Comparison of ENCODE assay signal across 21 cellular contexts in genomic region chr17:43860927-43861622, GRCh38. TPM values are rescaled to one million over a fixed set of nuclear protein-coding genes. Genes with fewer than 3 reads are reported as not detected.
DNase-seq lines count a peak whose midpoint lies in the region; ATAC-seq and TF ChIP-seq lines count a peak whose summit lies in the region.
"Had no signal": no experiment of that assay in that cellular context is flagged by ENCODE, and none has a peak within 500 bp of the region (broad histone marks: within the 10 kb centered on the region; RNA-seq: fewer than 3 reads in every experiment).

No MANE protein-coding gene starts in this region.

- H3K4me3 ChIP-seq in WERI-Rb-1 (ENCODE audit: low read depth, low read length): no peak overlapping the region
- no peak overlapping the region for H3K4me3 ChIP-seq in skeletal muscle tissue (ENCODE audit: low read length in 3 of 3)
- no peak overlapping the region for H3K4me3 ChIP-seq in BE2C (ENCODE audit: low read depth, low read length)
- H3K4me3 ChIP-seq: neural progenitor cell had no signal

- H3K27me3 Mint-ChIP-seq in glutamatergic neuron (ENCODE audit: unreplicated experiment): peaks cover 4% of the 10 kb centered on the region

- DNase-seq in G401 (ENCODE audit: low spot score): peak; percentile 73
- peak; percentile 65 for DNase-seq in WERI-Rb-1
- peak; percentile 78 for DNase-seq in left ventricle myocardium superior
- DNase-seq in BE2C: no peak
- DNase-seq in glutamatergic neuron: no peak
- DNase-seq: activated CD4-positive, alpha-beta memory T cell treated with anti-CD3 and anti-CD28 coated beads for 36 hours; activated naive CD8-positive, alpha-beta T cell treated with anti-CD3 and anti-CD28 coated beads, Interleukin-2, amount 50 U/mL, for 24 hours; activated T-cell treated with anti-CD3 and anti-CD28 coated beads, Interleukin-2, amount 50 U/mL, for 48 hours; central memory CD4-positive, alpha-beta T cell; foreskin melanocyte; Kasumi-1; NCI-H187; PC-3 had no signal

- peak; percentile 89 for ATAC-seq in left ventricle myocardium superior
- no peak for ATAC-seq in GM19463 (IDR thresholded peaks at IDR 0.05; ENCODE audit: unreplicated experiment)
- no peak for ATAC-seq in HG03378 (IDR thresholded peaks at IDR 0.05; ENCODE audit: unreplicated experiment)
- ATAC-seq: activated naive CD8-positive, alpha-beta T cell treated with anti-CD3 and anti-CD28 coated beads, Interleukin-2, amount 50 U/mL, for 24 hours; PC-3; SK-N-SH treated with all-trans-retinoic acid at 6 μM for 48 hours had no signal

- in situ Hi-C loops in G401 (cut with HindIII; ENCODE audit: low sequenced_read_pairs): no loop called here

- H3K9me3 Mint-ChIP-seq in glutamatergic neuron (ENCODE audit: unreplicated experiment): peaks cover 2% of the 10 kb centered on the region
- H3K9me3 Mint-ChIP-seq: activated CD4-positive, alpha-beta memory T cell treated with anti-CD3 and anti-CD28 coated beads for 36 hours; activated naive CD8-positive, alpha-beta T cell treated with anti-CD3 and anti-CD28 coated beads, Interleukin-2, amount 50 U/mL, for 24 hours; memory B cell; neural progenitor cell; type B pancreatic cell had no signal

- peaks cover 4% of the 10 kb centered on the region for H3K9me3 ChIP-seq in WERI-Rb-1 (ENCODE audit: severe bottlenecking)
- H3K9me3 ChIP-seq in skeletal muscle tissue (ENCODE audit: control insufficient read depth in 3 of 3, low read length in 3 of 3): no peaks in the 10 kb centered on the region
- H3K9me3 ChIP-seq in BE2C: no peaks in the 10 kb centered on the region

- H3K4me1 Mint-ChIP-seq in glutamatergic neuron (ENCODE audit: low read depth, unreplicated experiment): no peaks in the 10 kb centered on the region
- H3K4me1 Mint-ChIP-seq: activated naive CD8-positive, alpha-beta T cell treated with anti-CD3 and anti-CD28 coated beads, Interleukin-2, amount 50 U/mL, for 24 hours; memory B cell had no signal

- TF ChIP-seq CTCF in WERI-Rb-1 (IDR thresholded peaks at IDR 0.05; ENCODE audit: low read depth, low read length): no peak
- TF ChIP-seq CTCF in BE2C (IDR thresholded peaks at IDR 0.05; ENCODE audit: low read depth, low read length): no peak
- TF ChIP-seq CTCF in glutamatergic neuron (IDR thresholded peaks at IDR 0.05; ENCODE audit: partially characterized antibody, unreplicated experiment): no peak

- no peak overlapping the region for H3K4me3 Mint-ChIP-seq in glutamatergic neuron (ENCODE audit: unreplicated experiment)
- H3K4me3 Mint-ChIP-seq: activated CD4-positive, alpha-beta memory T cell treated with anti-CD3 and anti-CD28 coated beads for 36 hours; activated naive CD8-positive, alpha-beta T cell treated with anti-CD3 and anti-CD28 coated beads, Interleukin-2, amount 50 U/mL, for 24 hours; memory B cell; neural progenitor cell; type B pancreatic cell had no signal

- no peaks in the 10 kb centered on the region for H3K36me3 Mint-ChIP-seq in glutamatergic neuron (ENCODE audit: unreplicated experiment)
- H3K36me3 Mint-ChIP-seq: activated CD4-positive, alpha-beta memory T cell treated with anti-CD3 and anti-CD28 coated beads for 36 hours; memory B cell; neural progenitor cell; type B pancreatic cell had no signal

- intact Hi-C loops in left ventricle myocardium superior (cut with micrococcal nuclease): no loop called here

- H3K27ac ChIP-seq in WERI-Rb-1 (peak overlapping the region; percentile 19; the same call in 1 of the 2 replicates), skeletal muscle tissue (ENCODE audit: low read depth, low read length) (peak overlapping the region; percentile 36)
- H3K27ac ChIP-seq: neural progenitor cell had no signal

- H3K27me3 ChIP-seq in WERI-Rb-1 (ENCODE audit: insufficient read depth, low read depth, severe bottlenecking) (no peaks in the 10 kb centered on the region), skeletal muscle tissue (ENCODE audit: control insufficient read depth in 3 of 3, insufficient read depth in 3 of 3, low read length in 3 of 3) (peaks cover 0 to 6% (median 2%) of the 10 kb centered on the region in 3 donors), BE2C (no peaks in the 10 kb centered on the region; the same call in 1 of the 2 replicates)
- H3K27me3 ChIP-seq: neural progenitor cell had no signal

- no peak overlapping the region for H3K27ac Mint-ChIP-seq in glutamatergic neuron (ENCODE audit: unreplicated experiment)
- H3K27ac Mint-ChIP-seq: activated CD4-positive, alpha-beta memory T cell treated with anti-CD3 and anti-CD28 coated beads for 36 hours; activated naive CD8-positive, alpha-beta T cell treated with anti-CD3 and anti-CD28 coated beads, Interleukin-2, amount 50 U/mL, for 24 hours; memory B cell; neural progenitor cell; type B pancreatic cell had no signal

- H3K4me1 ChIP-seq in skeletal muscle tissue (ENCODE audit: control insufficient read depth in 3 of 3, insufficient read depth in 3 of 3, low read length in 3 of 3) (peaks cover 6 to 25% (median 18%) of the 10 kb centered on the region in 3 donors), BE2C (no peaks in the 10 kb centered on the region)
- H3K4me1 ChIP-seq: neural progenitor cell had no signal

- peak overlapping the region in 1 of 3 donors; percentile 40 for H3K9ac ChIP-seq in skeletal muscle tissue (ENCODE audit: low read depth in 1 of 3, low read length in 3 of 3)
- H3K9ac ChIP-seq: neural progenitor cell had no signal

- H3K36me3 ChIP-seq in WERI-Rb-1: no peaks in the 10 kb centered on the region
- H3K36me3 ChIP-seq in skeletal muscle tissue (ENCODE audit: control insufficient read depth in 3 of 3, insufficient read depth in 3 of 3, low read length in 3 of 3): no peaks in the 10 kb centered on the region
- no peaks in the 10 kb centered on the region for H3K36me3 ChIP-seq in BE2C
- H3K36me3 ChIP-seq: neural progenitor cell had no signal

RNA-seq across cellular contexts. Expression of gene CD300LG, which starts 14.1 kb away (rescaled TPM):
- total RNA-seq in G401 (2014; rRNA removed; shearing (Covaris generic)): 0.31 TPM in 1 of 2 replicates, not detected in the other
- total RNA-seq in left ventricle myocardium superior (19.1 TPM), skeletal muscle tissue (1.6 TPM), glutamatergic neuron (ENCODE audit: unreplicated experiment) (not detected)
- polyA plus RNA-seq in BE2C (2012; ENCODE audit: insufficient read depth, insufficient read length, low read depth): not detected
- total RNA-seq: activated CD4-positive, alpha-beta memory T cell treated with anti-CD3 and anti-CD28 coated beads for 36 hours; endothelial cell of umbilical vein; PC-3 had no signal
- polyA plus RNA-seq: endothelial cell of umbilical vein had no signal

RNA-seq across cellular contexts. Expression of gene MPP3, which starts 28.1 kb away (rescaled TPM):
- 2.1 and 2.2 TPM in 2 replicates for total RNA-seq in G401 (2014; rRNA removed; shearing (Covaris generic))
- total RNA-seq in left ventricle myocardium superior (55.5 TPM), skeletal muscle tissue (4.2 TPM), glutamatergic neuron (ENCODE audit: unreplicated experiment) (22.9 TPM)
- polyA plus RNA-seq in BE2C (2012; ENCODE audit: insufficient read depth, insufficient read length, low read depth): 1.4 TPM

RNA-seq across cellular contexts. Expression of gene MPP2, which starts 46.3 kb away (rescaled TPM):
- total RNA-seq in G401 (2014; rRNA removed; shearing (Covaris generic)): 58.8 and 82.5 TPM in 2 replicates
- total RNA-seq in left ventricle myocardium superior (17.1 TPM), skeletal muscle tissue (1.0 TPM), glutamatergic neuron (ENCODE audit: unreplicated experiment) (51.6 TPM)
- polyA plus RNA-seq in BE2C (2012; ENCODE audit: insufficient read depth, insufficient read length, low read depth): 6.1 TPM

Comparison
In these comparisons a context has a peak if more than half of its experiments do, and no peak if none do; other contexts are left out.
1. DNase-seq: peak in G401 (single experiment), WERI-Rb-1 (single experiment) and left ventricle myocardium superior (single experiment); none in BE2C (single experiment) and glutamatergic neuron (single experiment).